In the genomic region with DNA sequence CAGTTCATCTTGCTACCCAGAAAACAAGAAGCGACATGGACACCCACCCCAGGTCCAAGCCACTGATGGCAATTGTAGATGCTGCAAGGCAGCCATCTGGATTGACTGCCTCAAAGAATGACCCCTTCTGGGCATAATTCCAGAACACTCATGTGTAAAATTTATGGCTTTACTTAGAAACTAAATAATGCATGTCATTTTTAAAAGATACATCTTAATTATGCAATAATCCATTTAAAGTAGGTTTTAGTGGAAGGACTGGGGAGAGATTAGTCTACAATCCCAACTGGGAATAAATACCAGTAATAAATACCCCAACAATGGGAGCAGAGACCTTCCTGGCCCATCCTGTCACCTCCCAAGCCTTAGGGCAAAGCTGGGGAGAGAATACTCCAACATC, we compare ENCODE assay signal across 16 cellular contexts.
DNase-seq lines count a peak whose midpoint lies in the region; ATAC-seq and TF ChIP-seq lines count a peak whose summit lies in the region.
"Had no signal": no experiment of that assay in that cellular context is flagged by ENCODE, and none has a peak within 500 bp of the region (broad histone marks: within the 10 kb centered on the region; RNA-seq: fewer than 3 reads in every experiment).

No MANE protein-coding gene starts in this region.

- intact Hi-C loops in ascending aorta (cut with DNase I): no loop called here

- no peaks in the 10 kb centered on the region for H3K9me3 ChIP-seq in ascending aorta
- H3K9me3 ChIP-seq: BLaER1 treated with 17β-estradiol and CSF1 and Interleukin-3, amounts not matched to agents 10 nM and 100 nM had no signal

- H3K4me3 ChIP-seq in ascending aorta: no peak overlapping the region
- H3K4me3 ChIP-seq: BLaER1 treated with 17β-estradiol and CSF1 and Interleukin-3, amounts not matched to agents 10 nM and 100 nM; K562 had no signal

- TF ChIP-seq CTCF in ascending aorta (IDR thresholded peaks at IDR 0.05): no peak

- H3K27me3 ChIP-seq in ascending aorta: no peaks in the 10 kb centered on the region
- H3K27me3 ChIP-seq: BLaER1 treated with 17β-estradiol and CSF1 and Interleukin-3, amounts not matched to agents 10 nM and 100 nM had no signal

- no peak for ATAC-seq in GM18505 (IDR thresholded peaks at IDR 0.05; ENCODE audit: unreplicated experiment)
- no peak for ATAC-seq in GM19463 (IDR thresholded peaks at IDR 0.05; ENCODE audit: unreplicated experiment)
- ATAC-seq: CD8-positive, alpha-beta T cell; HCT116; K562 had no signal

- H3K4me1 ChIP-seq in ascending aorta: no peaks in the 10 kb centered on the region

- no peaks in the 10 kb centered on the region for H3K36me3 ChIP-seq in ascending aorta
- H3K36me3 ChIP-seq: BLaER1 treated with 17β-estradiol and CSF1 and Interleukin-3, amounts not matched to agents 10 nM and 100 nM had no signal

- DNase-seq in DMS79 treated with DMSO at 0.1 percent for 48 hours (lab: John Stamatoyannopoulos, UW) (peak; percentile 44), DMS79 (lab: John Stamatoyannopoulos, UW) (no peak), COR-L47 (lab: John Stamatoyannopoulos, UW) (peak; percentile 11), NCI-H446 treated with DMSO at 0.1 percent for 48 hours (lab: John Stamatoyannopoulos, UW) (peak; percentile 75), RPMI7951 (ENCODE audit: low read depth) (peak; percentile 43), ascending aorta (ENCODE audit: low spot score in 2 of 2) (no peak)
- DNase-seq: 8988T; CD8-positive, alpha-beta T cell; GOT3; H7; IMR-90 had no signal

- no peak for TF ChIP-seq POLR2A in GM18505 (IDR thresholded peaks at IDR 0.05; ENCODE audit: borderline replicate concordance, extremely low read depth, insufficient read depth, insufficient read length)

- no peak overlapping the region for H3K27ac ChIP-seq in ascending aorta
- H3K27ac ChIP-seq: BLaER1 treated with 17β-estradiol and CSF1 and Interleukin-3, amounts not matched to agents 10 nM and 100 nM had no signal

Comparison
In these comparisons a context has a peak if more than half of its experiments do, and no peak if none do; other contexts are left out.
1. DNase-seq: peak in DMS79 treated with DMSO at 0.1 percent for 48 hours (single experiment), COR-L47 (single experiment), NCI-H446 treated with DMSO at 0.1 percent for 48 hours (single experiment) and RPMI7951 (single experiment); none in DMS79 (single experiment) and ascending aorta (0 of 2).